13 cellular contexts compared by ENCODE assay signal in genomic region chr7:140196361-140197217, GRCh38. TPM values are rescaled to one million over a fixed set of nuclear protein-coding genes. Genes with fewer than 3 reads are reported as not detected.
DNase-seq lines count a peak whose midpoint lies in the region; ATAC-seq and TF ChIP-seq lines count a peak whose summit lies in the region.
"Had no signal": no experiment of that assay in that cellular context is flagged by ENCODE, and none has a peak within 500 bp of the region (broad histone marks: within the 10 kb centered on the region; RNA-seq: fewer than 3 reads in every experiment).

No MANE protein-coding gene starts in this region.

- WGBS in IMR-90 (ENCODE audit: extremely low coverage in 2 of 2, insufficient read length in 1 of 2), 2 experiments = no CpG with 5 or more reads among the region's 10 CpGs

- H3K27ac Mint-ChIP-seq in T-helper 2 cell treated with Interferon-gamma antibody and Interleukin-4, amounts not matched to agents 5 μg/mL and 100 μg/mL, for 36 hours = no peak overlapping the region
- H3K27ac Mint-ChIP-seq: stimulated activated naive CD8-positive, alpha-beta T cell treated with anti-CD3 and anti-CD28 coated beads, Interleukin-15, Interleukin-2, amounts not matched to agents 100 ng/mL and 50 ng/mL, for 24 hours had no signal

- H3K4me3 ChIP-seq in IMR-90 (ENCODE audit: insufficient read depth, low read depth, low read length) (no peak overlapping the region), astrocyte of the cerebellum (ENCODE audit: low read depth, low read length) (no peak overlapping the region), BE2C (ENCODE audit: low read depth, low read length) (no peak overlapping the region), mucosa of descending colon (no peak overlapping the region)
- H3K4me3 ChIP-seq: BLaER1 treated with 17β-estradiol and CSF1 and Interleukin-3, amounts not matched to agents 10 nM and 100 nM had no signal

- no peak overlapping the region for H4K5ac ChIP-seq in IMR-90 (ENCODE audit: low read depth, low read length)

- H3K27me3 ChIP-seq in IMR-90 (ENCODE audit: control insufficient read depth, insufficient read depth, low read length) (peaks cover 16% of the 10 kb centered on the region), BE2C (no peaks in the 10 kb centered on the region; the same call in 1 of the 2 replicates)
- H3K27me3 ChIP-seq: BLaER1 treated with 17β-estradiol and CSF1 and Interleukin-3, amounts not matched to agents 10 nM and 100 nM had no signal

- H3K4me3 Mint-ChIP-seq in T-helper 2 cell treated with Interferon-gamma antibody and Interleukin-4, amounts not matched to agents 5 μg/mL and 100 μg/mL, for 36 hours = no peak overlapping the region
- H3K4me3 Mint-ChIP-seq: stimulated activated naive CD8-positive, alpha-beta T cell treated with anti-CD3 and anti-CD28 coated beads, Interleukin-15, Interleukin-2, amounts not matched to agents 100 ng/mL and 50 ng/mL, for 24 hours had no signal

- no peaks in the 10 kb centered on the region for H3K36me3 Mint-ChIP-seq in T-helper 2 cell treated with Interferon-gamma antibody and Interleukin-4, amounts not matched to agents 5 μg/mL and 100 μg/mL, for 36 hours (ENCODE audit: low read depth)

- H2AFZ ChIP-seq in IMR-90 (replicated peaks; ENCODE audit: low read length, poor library complexity) = peak overlapping the region; percentile 26

- no peak overlapping the region for H2AK9ac ChIP-seq in IMR-90 (replicated peaks; ENCODE audit: low read depth, low read length, poor library complexity)

- H4K8ac ChIP-seq in IMR-90 (ENCODE audit: low read depth in 2 of 2, low read length in 2 of 2) = no peak overlapping the region

- H2AK5ac ChIP-seq in IMR-90 (ENCODE audit: low read depth, low read length) = no peak overlapping the region

- H3K9me3 ChIP-seq in IMR-90 (ENCODE audit: control insufficient read depth, insufficient read depth, low read length) = 0 out of 2 replicates have a peak, but pooled peaks cover 2% of the 10 kb centered on the region
- no peaks in the 10 kb centered on the region; the same call in 1 of the 2 replicates for H3K9me3 ChIP-seq in BE2C
- H3K9me3 ChIP-seq in mucosa of descending colon = no peaks in the 10 kb centered on the region

- H4K91ac ChIP-seq in IMR-90 (ENCODE audit: insufficient read depth, low read depth, low read length) = no peak overlapping the region

- intact Hi-C loops in IMR-90 (cut with micrococcal nuclease) (no loop called here), mucosa of descending colon (cut with DNase I, micrococcal nuclease) (no loop called here)

- no peak overlapping the region for H3K4ac ChIP-seq in IMR-90 (ENCODE audit: low read depth, low read length)

- TF ChIP-seq CTCF in IMR-90 (conservative IDR thresholded peaks at IDR 0.05; ENCODE audit: low read depth, low read length) (no peak), astrocyte of the cerebellum (IDR thresholded peaks at IDR 0.05; ENCODE audit: low read depth, low read length, missing control alignments) (no peak), BE2C (IDR thresholded peaks at IDR 0.05; ENCODE audit: low read depth, low read length) (no peak), mucosa of descending colon (IDR thresholded peaks at IDR 0.05) (no peak)

- H3K4me2 ChIP-seq in IMR-90 (ENCODE audit: low read depth, low read length) = no peak overlapping the region

- H3K36me3 ChIP-seq in IMR-90 (ENCODE audit: control insufficient read depth, insufficient read depth, low read length) (no peaks in the 10 kb centered on the region), BE2C (no peaks in the 10 kb centered on the region), mucosa of descending colon (ENCODE audit: low read depth) (no peaks in the 10 kb centered on the region)
- H3K36me3 ChIP-seq: BLaER1 treated with 17β-estradiol and CSF1 and Interleukin-3, amounts not matched to agents 10 nM and 100 nM had no signal

- H3K27ac ChIP-seq in IMR-90 (ENCODE audit: insufficient read depth, low read length) = no peak overlapping the region

- H3K23ac ChIP-seq in IMR-90 (ENCODE audit: low read depth, low read length) = no peak overlapping the region

- H3K14ac ChIP-seq in IMR-90 (replicated peaks; ENCODE audit: low read depth, low read length) = no peak overlapping the region

- H4K20me1 ChIP-seq in IMR-90 (ENCODE audit: insufficient read depth, low read length) = no peaks in the 10 kb centered on the region
- H4K20me1 ChIP-seq: BLaER1 treated with 17β-estradiol and CSF1 and Interleukin-3, amounts not matched to agents 10 nM and 100 nM had no signal

- H3K9me1 ChIP-seq in IMR-90 (ENCODE audit: insufficient read depth, low read length) = peaks cover 4% of the 10 kb centered on the region; the same call in 1 of the 2 replicates

- H3K79me1 ChIP-seq in IMR-90 (ENCODE audit: low read depth in 1 of 2, low read length in 2 of 2) = no peaks in the 10 kb centered on the region

- H2BK120ac ChIP-seq in IMR-90 (ENCODE audit: low read depth, low read length) = no peak overlapping the region

- no peak overlapping the region for H3K56ac ChIP-seq in IMR-90 (ENCODE audit: extremely low read depth, insufficient read depth, low read length)

- TF ChIP-seq RAD21 in IMR-90 (IDR thresholded peaks at IDR 0.05; ENCODE audit: low read length) = no peak

- in situ Hi-C loops in IMR-90 (cut with MboI; ENCODE audit: low sequenced_read_pairs) = loop anchor here (10.0 kb wide), 1 partner anchor 108 kb away; no protein-coding TSS in a partner anchor
- in situ Hi-C loops in astrocyte of the cerebellum (cut with HindIII; ENCODE audit: low sequenced_read_pairs) = no loop called here

- H2BK5ac ChIP-seq in IMR-90 (ENCODE audit: low read depth, low read length, poor library complexity, severe bottlenecking) = no peak overlapping the region

- no peaks in the 10 kb centered on the region for H3K27me3 Mint-ChIP-seq in T-helper 2 cell treated with Interferon-gamma antibody and Interleukin-4, amounts not matched to agents 5 μg/mL and 100 μg/mL, for 36 hours (ENCODE audit: low read depth)

- CTCF ChIA-PET in IMR-90 (lab: Yijun Ruan, JAX) = no interaction called here

- POLR2A ChIA-PET in IMR-90 (lab: Charles Lee; ENCODE audit: unreplicated experiment) = no interaction called here

- TF ChIP-seq POLR2A in IMR-90 (IDR thresholded peaks at IDR 0.05; ENCODE audit: low read depth, low read length) = no peak

- H2BK15ac ChIP-seq in IMR-90 (ENCODE audit: low read depth, low read length) = no peak overlapping the region

- no peak overlapping the region for H3K18ac ChIP-seq in IMR-90 (ENCODE audit: low read depth, low read length)

- H3K9ac ChIP-seq in IMR-90 (ENCODE audit: low read depth, low read length) = no peak overlapping the region
- H3K9ac ChIP-seq: BLaER1 treated with 17β-estradiol and CSF1 and Interleukin-3, amounts not matched to agents 10 nM and 100 nM had no signal

- H2BK20ac ChIP-seq in IMR-90 (ENCODE audit: low read depth, low read length) = no peak overlapping the region

- peaks cover 7% of the 10 kb centered on the region for H3K4me1 Mint-ChIP-seq in T-helper 2 cell treated with Interferon-gamma antibody and Interleukin-4, amounts not matched to agents 5 μg/mL and 100 μg/mL, for 36 hours (ENCODE audit: low read depth)

- no TSS peak for BruUV-seq in IMR-90 (replicated peaks; lab: Mats Ljungman, UMichigan)

- DNase-seq in AG08396 (ENCODE audit: low spot score) (peak; percentile 19), IMR-90 (peak; percentile 34), astrocyte of the cerebellum (ENCODE audit: low read depth) (peak; percentile 62), iris pigment epithelial cell (ENCODE audit: low read depth) (peak; percentile 63), BE2C (no peak), mucosa of descending colon (no peak)
- DNase-seq in activated effector memory CD4-positive, alpha-beta T cell treated with Interleukin-2 at 50 U/mL for 16 hours = no peak
- no peak for DNase-seq in T-helper 2 cell treated with Interferon-gamma antibody and Interleukin-4, amounts not matched to agents 5 μg/mL and 100 μg/mL, for 36 hours (ENCODE audit: low spot score)
- DNase-seq: activated CD4-positive, CD25-positive, alpha-beta regulatory T cell treated with anti-CD3 and anti-CD28 coated beads, Interleukin-2, amount 50 U/mL, for 72 hours; central memory CD4-positive, alpha-beta T cell; NCI-H187 had no signal

- no peaks in the 10 kb centered on the region for H3K4me1 ChIP-seq in IMR-90 (ENCODE audit: control insufficient read depth, insufficient read depth, low read length)
- no peaks in the 10 kb centered on the region; the same call in 1 of the 2 replicates for H3K4me1 ChIP-seq in BE2C
- no peaks in the 10 kb centered on the region for H3K4me1 ChIP-seq in mucosa of descending colon (ENCODE audit: low read depth)

- no peak; the same call in 1 of the 2 replicates for ATAC-seq in IMR-90 (ENCODE audit: low read depth)
- no peak for ATAC-seq in mucosa of descending colon

- dilution Hi-C loops in IMR-90 (cut with HindIII; ENCODE audit: low sequenced_read_pairs, unreplicated experiment) = no loop called here

- peaks cover 5% of the 10 kb centered on the region for H3K9me3 Mint-ChIP-seq in T-helper 2 cell treated with Interferon-gamma antibody and Interleukin-4, amounts not matched to agents 5 μg/mL and 100 μg/mL, for 36 hours
- H3K9me3 Mint-ChIP-seq: stimulated activated naive CD8-positive, alpha-beta T cell treated with anti-CD3 and anti-CD28 coated beads, Interleukin-15, Interleukin-2, amounts not matched to agents 100 ng/mL and 50 ng/mL, for 24 hours had no signal

TF ChIP-seq in IMR-90, 13 proteins besides CTCF, POLR2A, EP300 and RAD21:
- TF ChIP-seq MXI1 (IDR thresholded peaks at IDR 0.05; ENCODE audit: borderline replicate concordance, low read depth, low read length) = no peak
- TF ChIP-seq, protein P1, sequence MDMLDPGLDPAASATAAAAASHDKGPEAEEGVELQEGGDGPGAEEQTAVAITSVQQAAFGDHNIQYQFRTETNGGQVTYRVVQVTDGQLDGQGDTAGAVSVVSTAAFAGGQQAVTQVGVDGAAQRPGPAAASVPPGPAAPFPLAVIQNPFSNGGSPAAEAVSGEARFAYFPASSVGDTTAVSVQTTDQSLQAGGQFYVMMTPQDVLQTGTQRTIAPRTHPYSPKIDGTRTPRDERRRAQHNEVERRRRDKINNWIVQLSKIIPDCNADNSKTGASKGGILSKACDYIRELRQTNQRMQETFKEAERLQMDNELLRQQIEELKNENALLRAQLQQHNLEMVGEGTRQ (IDR thresholded peaks at IDR 0.05; ENCODE audit: low read depth, low read length) = 0 out of 2 replicates have a peak, but pooled peaks have one; percentile 15

RNA-seq across cellular contexts. Expression of gene KDM7A, which starts 19.8 kb away (rescaled TPM):
- total RNA-seq in IMR-90 (2012; rRNA removed) = 2.3 and 2.5 TPM in 2 replicates
- polyA plus RNA-seq in IMR-90 (2012; rRNA removed) = 1.4 and 1.5 TPM in 2 replicates
- polyA plus RNA-seq in IMR-90 (2012; cell fraction: cytosol; rRNA removed) = 0.19 and 0.89 TPM in 2 replicates
- 2.2 and 8.3 TPM in 2 replicates for polyA plus RNA-seq in IMR-90 (2012; cell fraction: nucleus; rRNA removed; ENCODE audit: low replicate concordance)
- 10.9 TPM for polyA plus RNA-seq in BE2C (2012; ENCODE audit: insufficient read depth, insufficient read length, low read depth)
- total RNA-seq in mucosa of descending colon = 10 to 100 TPM; 27.4 to 45.4 (median 27.9) TPM

Comparison
In these comparisons a context has a peak if more than half of its experiments do, and no peak if none do; other contexts are left out.
1. DNase-seq: peak in AG08396 (single experiment), IMR-90 (single experiment), astrocyte of the cerebellum (single experiment) and iris pigment epithelial cell (single experiment); none in activated effector memory CD4-positive, alpha-beta T cell treated with Interleukin-2 at 50 U/mL for 16 hours (single experiment), BE2C (single experiment), T-helper 2 cell treated with Interferon-gamma antibody and Interleukin-4, amounts not matched to agents 5 μg/mL and 100 μg/mL, for 36 hours (single experiment) and mucosa of descending colon (0 of 3).